Comparison of ENCODE assay signal across 15 cellular contexts in the genomic region with DNA sequence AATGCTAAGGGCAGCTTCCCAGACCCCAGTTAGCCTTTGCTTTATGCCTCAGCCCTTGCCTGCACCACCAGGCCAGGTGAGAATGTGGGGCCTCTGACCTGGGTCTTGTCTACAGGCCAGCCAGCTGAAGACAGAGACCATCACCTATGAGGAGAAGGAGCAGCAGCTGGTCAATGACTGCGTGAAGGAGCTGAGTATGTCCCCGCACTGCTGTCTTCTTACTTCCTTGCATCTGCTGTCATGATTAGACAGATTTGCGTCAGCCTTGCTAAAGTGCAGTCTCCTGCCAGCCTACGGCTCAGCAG.
DNase-seq lines count a peak whose midpoint lies in the region; ATAC-seq, FAIRE-seq and TF ChIP-seq lines count a peak whose summit lies in the region.
"Had no signal": no experiment of that assay in that cellular context is flagged by ENCODE, and none has a peak within 500 bp of the region (broad histone marks: within the 10 kb centered on the region; RNA-seq: fewer than 3 reads in every experiment).

No MANE protein-coding gene starts in this region.

- POLR2A ChIA-PET in naive thymus-derived CD8-positive, alpha-beta T cell (lab: Charles Lee), result interaction anchor here (0.9 to 1.2 kb wide), 4 partner anchors 22 to 37 kb away, joined by 3 to 5 read pairs (median 4); no protein-coding TSS in a partner anchor

- no peak for FAIRE-seq in GM19239 (lab: Jason Lieb, UNC)
- FAIRE-seq: colon had no signal

- H3K9me3 ChIP-seq in Karpas-422 (ENCODE audit: low read length) (no peaks in the 10 kb centered on the region), WERI-Rb-1 (ENCODE audit: severe bottlenecking) (no peaks in the 10 kb centered on the region)
- H3K9me3 ChIP-seq: right atrium auricular region, upper lobe of left lung had no signal

- H3K27ac ChIP-seq in Karpas-422 (ENCODE audit: low read length), result peak overlapping the region; percentile 86
- peak overlapping the region; percentile 20; the same call in 1 of the 2 replicates for H3K27ac ChIP-seq in WERI-Rb-1

- H3K4me3 Mint-ChIP-seq in CD14-positive monocyte, result no peak overlapping the region
- peak overlapping the region in 4 of 10 donors; percentile 20 to 51 (median 43) for H3K4me3 Mint-ChIP-seq in naive thymus-derived CD8-positive, alpha-beta T cell
- H3K4me3 Mint-ChIP-seq: nephron had no signal

- no peaks in the 10 kb centered on the region for H3K9me2 ChIP-seq in Karpas-422 (replicated peaks; ENCODE audit: insufficient read depth, low read length)

- H3K4me1 ChIP-seq in Karpas-422 (ENCODE audit: low read length), result peaks cover 63% of the 10 kb centered on the region

- no peaks in the 10 kb centered on the region for H3K9me3 Mint-ChIP-seq in CD14-positive monocyte
- H3K9me3 Mint-ChIP-seq in naive thymus-derived CD8-positive, alpha-beta T cell, result no peaks in the 10 kb centered on the region
- H3K9me3 Mint-ChIP-seq: CD4-positive, CD25-positive, alpha-beta regulatory T cell; nephron had no signal

- no peak overlapping the region for H2AFZ ChIP-seq in Karpas-422 (ENCODE audit: low read length)
- H2AFZ ChIP-seq: hepatocyte had no signal

- peaks cover 0 to 1% (median 0%) of the 10 kb centered on the region in 3 donors for H3K27me3 Mint-ChIP-seq in CD14-positive monocyte (ENCODE audit: low read depth in 3 of 3)
- no peaks in the 10 kb centered on the region for H3K27me3 Mint-ChIP-seq in naive thymus-derived CD8-positive, alpha-beta T cell
- H3K27me3 Mint-ChIP-seq: CD4-positive, CD25-positive, alpha-beta regulatory T cell had no signal

- DNase-seq in CD14-positive monocyte (ENCODE audit: low spot score), result no peak
- DNase-seq in Karpas-422, result peak; percentile 49
- DNase-seq in WERI-Rb-1, result peak; percentile 28
- DNase-seq in naive thymus-derived CD8-positive, alpha-beta T cell, result no peak
- DNase-seq in GM19239 (ENCODE audit: insufficient read length, low spot score), result no peak
- DNase-seq in superior temporal gyrus (ENCODE audit: extremely low spot score), result no peak
- DNase-seq in UCSD-AML1 (lab: John Stamatoyannopoulos, UW; ENCODE audit: unreplicated experiment), result no peak
- DNase-seq in A172 (ENCODE audit: low spot score), result no peak
- DNase-seq: NCI-H1436 had no signal

- H3K36me3 Mint-ChIP-seq in CD14-positive monocyte, result peaks cover 64 to 82% of the 10 kb centered on the region in 2 donors
- peaks cover 0 to 67% (median 8%) of the 10 kb centered on the region in 3 donors for H3K36me3 Mint-ChIP-seq in naive thymus-derived CD8-positive, alpha-beta T cell

- peaks cover 48% of the 10 kb centered on the region for H3K79me2 ChIP-seq in Karpas-422 (ENCODE audit: low read length)

- peak overlapping the region; percentile 43 for H3K9ac ChIP-seq in Karpas-422 (ENCODE audit: low read length)

- peak; percentile 20 to 37 for ATAC-seq in naive thymus-derived CD8-positive, alpha-beta T cell

- peak overlapping the region; percentile 5 for H3K4me2 ChIP-seq in Karpas-422 (ENCODE audit: low read depth, low read length, poor library complexity, severe bottlenecking)
- H3K4me2 ChIP-seq: hepatocyte had no signal

- H3K36me3 ChIP-seq in Karpas-422 (ENCODE audit: insufficient read depth, low read length), result peaks cover 23% of the 10 kb centered on the region; the same call in 1 of the 2 replicates
- peaks cover 61% of the 10 kb centered on the region for H3K36me3 ChIP-seq in WERI-Rb-1

- H3K4me1 Mint-ChIP-seq in CD14-positive monocyte, result peaks cover 30% of the 10 kb centered on the region
- H3K4me1 Mint-ChIP-seq in naive thymus-derived CD8-positive, alpha-beta T cell, result peaks cover 18 to 49% (median 41%) of the 10 kb centered on the region in 4 donors
- H3K4me1 Mint-ChIP-seq: nephron had no signal

- intact Hi-C loops in CD14-positive monocyte (cut with micrococcal nuclease), result loop anchor here in 1 of 2 donors (10.0 kb wide), 1 partner anchor 297 kb away; no protein-coding TSS in a partner anchor

- TF ChIP-seq CTCF in CD14-positive monocyte (IDR thresholded peaks at IDR 0.05) (peak; percentile 61), WERI-Rb-1 (IDR thresholded peaks at IDR 0.05; ENCODE audit: low read depth, low read length) (no peak)

- H4K20me1 ChIP-seq in Karpas-422 (ENCODE audit: insufficient read depth, low read depth, low read length), result no peaks in the 10 kb centered on the region; the same call in 1 of the 2 replicates

- H3K27me3 ChIP-seq in Karpas-422 (ENCODE audit: low read length) (no peaks in the 10 kb centered on the region), WERI-Rb-1 (ENCODE audit: insufficient read depth, low read depth, severe bottlenecking) (no peaks in the 10 kb centered on the region)
- H3K27me3 ChIP-seq: hepatocyte, right atrium auricular region, upper lobe of left lung had no signal

- peak overlapping the region in 6 of 7 donors; percentile 10 to 72 (median 54) for H3K27ac Mint-ChIP-seq in CD14-positive monocyte
- peak overlapping the region in 5 of 10 donors; percentile 15 to 92 (median 54) for H3K27ac Mint-ChIP-seq in naive thymus-derived CD8-positive, alpha-beta T cell

- H3K4me3 ChIP-seq in Karpas-422 (ENCODE audit: low read length) (no peak overlapping the region), WERI-Rb-1 (ENCODE audit: low read depth, low read length) (no peak overlapping the region)
- H3K4me3 ChIP-seq: hepatocyte, right atrium auricular region, upper lobe of left lung had no signal

Comparison
In these comparisons a context has a peak if more than half of its experiments do, and no peak if none do; other contexts are left out.
1. DNase-seq: peak in Karpas-422 (single experiment) and WERI-Rb-1 (single experiment); none in CD14-positive monocyte (single experiment), naive thymus-derived CD8-positive, alpha-beta T cell (0 of 10), GM19239 (single experiment), superior temporal gyrus (single experiment), UCSD-AML1 (single experiment) and A172 (single experiment).